In genomic region chr1:186456731-186457255, GRCh38 we compare ENCODE assay signal across 28 cellular contexts. TPM values are rescaled to one million over a fixed set of nuclear protein-coding genes. Genes with fewer than 3 reads are reported as not detected.
DNase-seq lines count a peak whose midpoint lies in the region; ATAC-seq, FAIRE-seq and TF ChIP-seq lines count a peak whose summit lies in the region.
"Had no signal": no experiment of that assay in that cellular context is flagged by ENCODE, and none has a peak within 500 bp of the region (broad histone marks: within the 10 kb centered on the region; RNA-seq: fewer than 3 reads in every experiment).

No MANE protein-coding gene starts in this region.

- intact Hi-C loops in Right ventricle myocardium superior (cut with DNase I) (no loop called here), cardiac septum (cut with DNase I) (no loop called here), K562 (cut with micrococcal nuclease) (no loop called here)

- no peaks in the 10 kb centered on the region for H3K9me3 ChIP-seq in K562 (replicated peaks; ENCODE audit: control insufficient read depth, insufficient read depth, low read depth, low read length)
- H3K9me3 ChIP-seq: BLaER1 treated with 17β-estradiol and CSF1 and Interleukin-3, amounts not matched to agents 10 nM and 100 nM; MG63 had no signal

- in situ Hi-C loops in K562 (cut with MboI) = no loop called here

- H3K27ac ChIP-seq in K562 (ENCODE audit: extremely low read depth, low read depth, low read length) = no peak overlapping the region
- H3K27ac ChIP-seq: BLaER1 treated with 17β-estradiol and CSF1 and Interleukin-3, amounts not matched to agents 10 nM and 100 nM had no signal

- TF ChIP-seq EP300 in K562 (IDR thresholded peaks at IDR 0.05; ENCODE audit: low read length) = no peak

- DNase-seq in Right ventricle myocardium superior (no peak), cardiac septum (ENCODE audit: low spot score) (no peak), NCI-H82 treated with DMSO at 0.1 percent for 48 hours (lab: John Stamatoyannopoulos, UW; ENCODE audit: unreplicated experiment) (peak; percentile 92), K562 (ENCODE audit: extremely low read depth in 1 of 4, low spot score in 3 of 4) (no peak), T-helper 2 cell (no peak), NCI-H510A (lab: John Stamatoyannopoulos, UW) (no peak)
- DNase-seq: CD8-positive, alpha-beta memory T cell; DMS 273 treated with DMSO at 0.1 percent for 48 hours; DND-41; Kasumi-1; MG63; NCI-H1105 treated with DMSO at 0.1 percent for 48 hours; NCI-H1694 treated with DMSO at 0.1 percent for 48 hours; NCI-H510A treated with DMSO at 0.1 percent for 48 hours; NCI-H774; T-cell; T1000 had no signal

- H3K79me2 ChIP-seq in K562 (ENCODE audit: control insufficient read depth, insufficient read depth, low read length) = no peaks in the 10 kb centered on the region

- no peaks in the 10 kb centered on the region for H3K4me1 ChIP-seq in K562 (replicated peaks in 1 of 2; ENCODE audit: control insufficient read depth in 2 of 2, insufficient read depth in 2 of 2, low read length in 2 of 2)
- H3K4me1 ChIP-seq: BLaER1 treated with 17β-estradiol and CSF1 and Interleukin-3, amounts not matched to agents 10 nM and 100 nM had no signal

- POLR2A ChIA-PET in K562 (lab: Yijun Ruan, JAX) = no interaction called here

- H3K9me1 ChIP-seq in K562 (ENCODE audit: control insufficient read depth, insufficient read depth, low read length) = no peaks in the 10 kb centered on the region

- FAIRE-seq in K562 (lab: Jason Lieb, UNC) = no peak
- FAIRE-seq: A204.1, RCC 7860 had no signal

- H4K20me1 ChIP-seq in K562 (replicated peaks; ENCODE audit: control insufficient read depth, insufficient read depth, low read length) = no peaks in the 10 kb centered on the region
- H4K20me1 ChIP-seq: BLaER1 treated with 17β-estradiol and CSF1 and Interleukin-3, amounts not matched to agents 10 nM and 100 nM had no signal

- TF ChIP-seq CTCF in K562 (IDR thresholded peaks at IDR 0.05 in 2 of 3, conservative IDR thresholded peaks at IDR 0.05 in 1 of 3; ENCODE audit: insufficient read depth in 2 of 3, low read depth in 1 of 3, low read length in 3 of 3) = no peak

- no peak for TF ChIP-seq RAD21 in K562 (CRISPR knock-in tag; conservative IDR thresholded peaks at IDR 0.05 in 1 of 2, IDR thresholded peaks at IDR 0.05 in 1 of 2)

- no peak overlapping the region for H3K4me2 ChIP-seq in K562 (ENCODE audit: insufficient read depth, low read length)
- H3K4me2 ChIP-seq: BLaER1 treated with 17β-estradiol and CSF1 and Interleukin-3, amounts not matched to agents 10 nM and 100 nM had no signal

- no peak overlapping the region for H3K4me3 ChIP-seq in K562
- H3K4me3 ChIP-seq: BLaER1 treated with 17β-estradiol and CSF1 and Interleukin-3, amounts not matched to agents 10 nM and 100 nM; MG63 had no signal

- BruUV-seq in K562 (replicated peaks; lab: Mats Ljungman, UMichigan) = no TSS peak

- CTCF ChIA-PET in K562 (lab: Yijun Ruan, JAX; ENCODE audit: low intra/inter-chr PET ratio) = no interaction called here

- H3K36me3 ChIP-seq in K562 (ENCODE audit: control insufficient read depth, insufficient read depth, low read length) = no peaks in the 10 kb centered on the region
- H3K36me3 ChIP-seq: BLaER1 treated with 17β-estradiol and CSF1 and Interleukin-3, amounts not matched to agents 10 nM and 100 nM; MG63 had no signal

- H2AFZ ChIP-seq in K562 (ENCODE audit: low read depth, low read length) = no peak overlapping the region

- WGBS in K562 (ENCODE audit: insufficient coverage, low coverage, missing lambda C conversion rate) = 1% methylated on average over 3 of the region's 3 CpGs

- ATAC-seq in Right ventricle myocardium superior (ENCODE audit: poor library complexity) = peak; percentile 22
- ATAC-seq in GM21825 (IDR thresholded peaks at IDR 0.05; ENCODE audit: unreplicated experiment) = peak; percentile 50
- ATAC-seq in K562 = no peak
- no peak for ATAC-seq in GM21528 (IDR thresholded peaks at IDR 0.05; ENCODE audit: low FRiP score, unreplicated experiment)
- ATAC-seq: Right ventricle myocardium inferior, T-cell had no signal

- H3K9ac ChIP-seq in K562 (ENCODE audit: insufficient read depth in 1 of 2, low read depth in 2 of 2, low read length in 2 of 2) = no peak overlapping the region
- H3K9ac ChIP-seq: BLaER1 treated with 17β-estradiol and CSF1 and Interleukin-3, amounts not matched to agents 10 nM and 100 nM had no signal

- no peak for TF ChIP-seq POLR2A in K562 (conservative IDR thresholded peaks at IDR 0.05)

- no peaks in the 10 kb centered on the region for H3K27me3 ChIP-seq in K562 (ENCODE audit: control insufficient read depth in 2 of 2, insufficient read depth in 2 of 2, low read length in 2 of 2)
- H3K27me3 ChIP-seq: BLaER1 treated with 17β-estradiol and CSF1 and Interleukin-3, amounts not matched to agents 10 nM and 100 nM; MG63 had no signal

TF ChIP-seq in K562, 482 proteins besides CTCF, POLR2A, EP300 and RAD21 (continues in another document):
- TF ChIP-seq SIN3B (IDR thresholded peaks at IDR 0.05; ENCODE audit: low read depth) (no peak), ZNF316 (IDR thresholded peaks at IDR 0.05) (peak; percentile 77; the same call in 1 of the 2 replicates), DMBX1 (CRISPR knock-in tag; IDR thresholded peaks at IDR 0.05; ENCODE audit: borderline replicate concordance) (no peak), KHSRP (IDR thresholded peaks at IDR 0.05) (no peak), CBFA2T3 (IDR thresholded peaks at IDR 0.05) (no peak), SRSF9 (IDR thresholded peaks at IDR 0.05; ENCODE audit: borderline replicate concordance, low read depth, low read length) (no peak), TEAD4 (IDR thresholded peaks at IDR 0.05; ENCODE audit: low read length) (no peak), TEAD4 (CRISPR knock-in tag; IDR thresholded peaks at IDR 0.05; ENCODE audit: borderline replicate concordance) (no peak), POLR2AphosphoS5 (IDR thresholded peaks at IDR 0.05; ENCODE audit: control insufficient read depth, insufficient read depth, low read depth, low read length) (no peak), ZBTB5 (IDR thresholded peaks at IDR 0.05) (no peak), ZBED1 (IDR thresholded peaks at IDR 0.05) (no peak)
- TF ChIP-seq, protein P1, sequence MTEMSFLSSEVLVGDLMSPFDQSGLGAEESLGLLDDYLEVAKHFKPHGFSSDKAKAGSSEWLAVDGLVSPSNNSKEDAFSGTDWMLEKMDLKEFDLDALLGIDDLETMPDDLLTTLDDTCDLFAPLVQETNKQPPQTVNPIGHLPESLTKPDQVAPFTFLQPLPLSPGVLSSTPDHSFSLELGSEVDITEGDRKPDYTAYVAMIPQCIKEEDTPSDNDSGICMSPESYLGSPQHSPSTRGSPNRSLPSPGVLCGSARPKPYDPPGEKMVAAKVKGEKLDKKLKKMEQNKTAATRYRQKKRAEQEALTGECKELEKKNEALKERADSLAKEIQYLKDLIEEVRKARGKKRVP (CRISPR knock-in tag; IDR thresholded peaks at IDR 0.05) = no peak
- TF ChIP-seq, protein P2, sequence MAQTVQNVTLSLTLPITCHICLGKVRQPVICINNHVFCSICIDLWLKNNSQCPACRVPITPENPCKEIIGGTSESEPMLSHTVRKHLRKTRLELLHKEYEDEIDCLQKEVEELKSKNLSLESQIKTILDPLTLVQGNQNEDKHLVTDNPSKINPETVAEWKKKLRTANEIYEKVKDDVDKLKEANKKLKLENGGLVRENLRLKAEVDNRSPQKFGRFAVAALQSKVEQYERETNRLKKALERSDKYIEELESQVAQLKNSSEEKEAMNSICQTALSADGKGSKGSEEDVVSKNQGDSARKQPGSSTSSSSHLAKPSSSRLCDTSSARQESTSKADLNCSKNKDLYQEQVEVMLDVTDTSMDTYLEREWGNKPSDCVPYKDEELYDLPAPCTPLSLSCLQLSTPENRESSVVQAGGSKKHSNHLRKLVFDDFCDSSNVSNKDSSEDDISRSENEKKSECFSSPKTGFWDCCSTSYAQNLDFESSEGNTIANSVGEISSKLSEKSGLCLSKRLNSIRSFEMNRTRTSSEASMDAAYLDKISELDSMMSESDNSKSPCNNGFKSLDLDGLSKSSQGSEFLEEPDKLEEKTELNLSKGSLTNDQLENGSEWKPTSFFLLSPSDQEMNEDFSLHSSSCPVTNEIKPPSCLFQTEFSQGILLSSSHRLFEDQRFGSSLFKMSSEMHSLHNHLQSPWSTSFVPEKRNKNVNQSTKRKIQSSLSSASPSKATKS (CRISPR knock-in tag; IDR thresholded peaks at IDR 0.05) = no peak

RNA-seq across cellular contexts. Expression of gene PDC, which starts 4.1 kb away (rescaled TPM):
- total RNA-seq in Right ventricle myocardium superior = not detected
- total RNA-seq in cardiac septum = not detected
- not detected in 2 replicates for total RNA-seq in K562 (2011; cell fraction: chromatin; rRNA removed; ENCODE audit: low replicate concordance)
- total RNA-seq in K562 (2011; cell fraction: nucleolus; rRNA removed) = not detected in 2 replicates
- not detected in 2 replicates for total RNA-seq in K562 (2011; cell fraction: nucleoplasm; rRNA removed)
- not detected in 2 replicates for total RNA-seq in K562 (2014; rRNA removed)
- total RNA-seq in K562 (2014; rRNA removed; fragmentation: Illumina TruSeq; extraction: Trizol) = not detected in 2 replicates
- not detected in 2 replicates for total RNA-seq in K562 (2015; rRNA removed; fragmentation: Illumina TruSeq; extraction: Trizol)
- total RNA-seq in K562 (2021) = not detected in 2 replicates
- not detected in 2 replicates for polyA plus RNA-seq in K562 (2011; rRNA removed)
- not detected in 2 replicates for polyA plus RNA-seq in K562 (2011; cell fraction: cytosol; rRNA removed)
- polyA plus RNA-seq in K562 (2011; cell fraction: nucleus; rRNA removed) = not detected in 2 replicates
- polyA plus RNA-seq in K562 (2012) = not detected in 2 replicates
- not detected in 2 replicates for polyA plus RNA-seq in K562 (2014; fragmentation: Illumina TruSeq; extraction: Trizol)
- polyA plus RNA-seq in K562 (2014; fragmentation: Nextera tagmentation; extraction: Ambion mirVana) = not detected
- not detected in 2 replicates for polyA plus RNA-seq in K562 (2014; rRNA removed)
- polyA minus RNA-seq in K562 (2011; rRNA and poly(A)+ RNA removed) = not detected in 2 replicates
- not detected in 2 replicates for polyA minus RNA-seq in K562 (2011; cell fraction: cytosol; rRNA and poly(A)+ RNA removed)
- not detected in 2 replicates for polyA minus RNA-seq in K562 (2011; cell fraction: nucleus; rRNA and poly(A)+ RNA removed)
- total RNA-seq: CD8-positive, alpha-beta memory T cell; G401; H4; HT-29; OCI-LY7; Right ventricle myocardium inferior; T-cell had no signal
- polyA plus RNA-seq: CD8-positive, alpha-beta memory T cell; IgD-negative memory B cell had no signal

Comparison
In these comparisons a context has a peak if more than half of its experiments do, and no peak if none do; other contexts are left out.
1. ATAC-seq: peak in Right ventricle myocardium superior (single experiment) and GM21825 (single experiment); none in K562 (single experiment) and GM21528 (single experiment).